ENCODE assay signal across 8 cellular contexts in the genomic region with DNA sequence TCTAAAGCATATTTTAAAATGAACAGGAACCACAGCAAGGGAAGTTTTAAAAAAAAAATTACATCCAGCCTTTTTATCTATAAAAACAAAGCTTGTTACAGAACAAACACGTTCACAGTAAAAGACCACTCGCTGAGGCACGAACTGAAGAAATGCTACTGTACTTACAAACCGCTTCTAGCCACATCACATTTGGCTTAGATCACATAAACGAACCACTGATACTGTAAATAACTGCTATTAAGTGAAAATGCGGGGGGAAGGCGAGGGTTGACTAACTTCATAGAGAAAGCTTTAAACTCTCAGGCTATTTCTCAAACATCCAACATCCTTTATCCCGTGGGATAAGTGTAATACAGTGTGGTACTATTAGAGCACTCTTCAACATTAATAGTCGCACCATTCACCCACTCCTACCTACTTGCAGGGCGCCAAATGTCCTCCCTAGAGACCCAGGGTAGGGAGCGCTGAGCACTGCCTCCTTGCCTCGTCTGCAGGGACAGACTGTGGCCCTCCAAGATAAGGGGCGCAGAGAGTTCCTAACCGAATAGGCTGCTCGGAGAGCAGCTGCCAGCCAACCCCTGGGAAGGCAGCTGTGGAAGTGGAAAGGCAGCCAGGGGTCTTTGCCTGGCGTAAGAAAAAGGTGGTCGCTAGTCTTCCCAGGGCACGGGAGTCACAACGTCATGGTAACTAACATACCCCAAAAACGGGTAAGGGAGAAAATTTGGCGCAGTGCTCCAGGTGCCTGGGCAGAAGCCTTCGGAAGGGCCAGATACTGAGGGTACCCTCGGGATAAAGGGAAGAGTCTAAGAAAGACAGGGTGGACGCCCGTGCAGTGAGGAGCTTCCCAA. TPM values are rescaled to one million over a fixed set of nuclear protein-coding genes. Genes with fewer than 3 reads are reported as not detected.
DNase-seq lines count a peak whose midpoint lies in the region; ATAC-seq and TF ChIP-seq lines count a peak whose summit lies in the region.

No MANE protein-coding gene starts in this region.

- H3K36me3 Mint-ChIP-seq in osteocyte (ENCODE audit: unreplicated experiment), result no peaks in the 10 kb centered on the region

- H3K27ac Mint-ChIP-seq in osteocyte (ENCODE audit: unreplicated experiment), result peak overlapping the region; percentile 60

- peaks cover 9% of the 10 kb centered on the region for H3K27me3 Mint-ChIP-seq in osteocyte (ENCODE audit: unreplicated experiment)

- peaks cover 10% of the 10 kb centered on the region for H3K4me1 Mint-ChIP-seq in osteocyte (ENCODE audit: unreplicated experiment)

- no peak for TF ChIP-seq CTCF in osteocyte (IDR thresholded peaks at IDR 0.05)

- peak; percentile 47 for DNase-seq in NCI-H748 (lab: John Stamatoyannopoulos, UW; ENCODE audit: unreplicated experiment)
- no peak for DNase-seq in NCI-H748 treated with DMSO at 0.1 percent for 48 hours (lab: John Stamatoyannopoulos, UW)
- peak; percentile 39 for DNase-seq in NCI-H2227 treated with DMSO at 0.1 percent for 48 hours (lab: John Stamatoyannopoulos, UW)
- DNase-seq in activated effector memory CD4-positive, alpha-beta T cell treated with Interleukin-2 at 50 U/mL for 16 hours, result peak; percentile 18
- DNase-seq in glomerular visceral epithelial cell (ENCODE audit: extremely low spot score), result peak; percentile 50
- no peak for DNase-seq in osteocyte (ENCODE audit: extremely low spot score, unreplicated experiment)
- no peak for DNase-seq in activated CD4-positive, CD25-positive, alpha-beta regulatory T cell treated with anti-CD3 and anti-CD28 coated beads, Interleukin-2, amount 50 U/mL, for 72 hours

- H3K4me3 Mint-ChIP-seq in osteocyte (ENCODE audit: unreplicated experiment), result peak overlapping the region; percentile 89

- peak; percentile 25 for ATAC-seq in HG02678 (IDR thresholded peaks at IDR 0.05; ENCODE audit: unreplicated experiment)

- no peaks in the 10 kb centered on the region for H3K9me3 Mint-ChIP-seq in osteocyte (ENCODE audit: unreplicated experiment)

RNA-seq across cellular contexts. Expression of gene GPR155, which starts 0.8 kb away (rescaled TPM):
- 5.2 and 6.2 TPM in 2 replicates for total RNA-seq in osteocyte

Comparison
In these comparisons a context has a peak if more than half of its experiments do, and no peak if none do; other contexts are left out.
1. DNase-seq: peak in NCI-H748 (single experiment), NCI-H2227 treated with DMSO at 0.1 percent for 48 hours (single experiment), activated effector memory CD4-positive, alpha-beta T cell treated with Interleukin-2 at 50 U/mL for 16 hours (single experiment) and glomerular visceral epithelial cell (single experiment); none in NCI-H748 treated with DMSO at 0.1 percent for 48 hours (single experiment), osteocyte (single experiment) and activated CD4-positive, CD25-positive, alpha-beta regulatory T cell treated with anti-CD3 and anti-CD28 coated beads, Interleukin-2, amount 50 U/mL, for 72 hours (single experiment).